8 cellular contexts compared by ENCODE assay signal in the genomic region with DNA sequence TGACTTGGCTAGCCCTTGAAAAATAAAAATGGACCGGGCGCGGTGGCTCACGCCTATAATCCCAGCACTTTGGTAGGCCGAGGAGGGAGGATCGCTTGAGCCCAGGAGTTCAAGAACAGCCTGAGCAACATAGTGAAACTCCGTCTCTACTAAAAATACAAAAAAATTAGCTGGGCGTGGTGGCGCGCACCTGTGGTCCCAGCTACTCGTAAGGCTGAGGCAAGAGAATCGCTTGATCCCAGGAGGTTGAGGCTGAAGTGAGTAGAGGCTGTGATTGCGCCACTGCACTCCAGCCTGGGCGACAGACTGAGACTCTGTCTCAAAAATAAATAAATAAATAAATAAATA. TPM values are rescaled to one million over a fixed set of nuclear protein-coding genes. Genes with fewer than 3 reads are reported as not detected.
DNase-seq lines count a peak whose midpoint lies in the region; ATAC-seq, FAIRE-seq and TF ChIP-seq lines count a peak whose summit lies in the region.
"Not testable (repeated sequence)": the region's sequence is repeated elsewhere in the genome, so short reads cannot be mapped to it uniquely, and the experiment has no call there.

No MANE protein-coding gene starts in this region.

- H3K27ac Mint-ChIP-seq in natural killer cell treated with Interleukin-12 subunit alpha and Interleukin-12 subunit beta and Interleukin-15 and Interleukin-18, amount 100 ng/mL, for 72 hours, result peak overlapping the region; percentile 78 to 93

- TF ChIP-seq POLR2A in A549 (IDR thresholded peaks at IDR 0.05; ENCODE audit: low read length), result not testable (repeated sequence)

- H3K4me2 ChIP-seq in A549, result peak overlapping the region; percentile 94

- WGBS in A549 (ENCODE audit: missing lambda C conversion rate), result 68% methylated on average over 14 of the region's 14 CpGs
- WGBS in heart right ventricle, 2 donors, result 81 to 83% methylated on average over 14 of the region's 14 CpGs

- H3K9me3 ChIP-seq in A549; RWPE2 (ENCODE audit: severe bottlenecking); heart right ventricle: not testable (repeated sequence)

- CTCF ChIA-PET in A549 (lab: Yijun Ruan, JAX), result interaction anchor here (0.6 to 3.9 kb wide), 4 partner anchors 8 to 492 kb away, joined by 3 to 33 read pairs (median 4); no protein-coding TSS in a partner anchor

- DNase-seq in A549 (ENCODE audit: low read depth in 1 of 2, low spot score in 1 of 2); RWPE2 (ENCODE audit: low spot score); brain microvascular endothelial cell; natural killer cell treated with Interleukin-12 subunit alpha and Interleukin-12 subunit beta and Interleukin-15 and Interleukin-18, amount 100 ng/mL, for 72 hours (ENCODE audit: low spot score): not testable (repeated sequence)
- peak in 1 of 2 donors; percentile 9 for DNase-seq in heart right ventricle
- DNase-seq in stimulated activated CD8-positive, alpha-beta memory T cell treated with anti-CD3 and anti-CD28 coated beads, Interleukin-4, amount 100 ng/mL, for 48 hours, result peak; percentile 31

- not testable (repeated sequence) for TF ChIP-seq CTCF in A549 (IDR thresholded peaks at IDR 0.05); RWPE2 (IDR thresholded peaks at IDR 0.05; ENCODE audit: poor library complexity, severe bottlenecking); brain microvascular endothelial cell (IDR thresholded peaks at IDR 0.05; ENCODE audit: low read depth, low read length, missing control alignments); heart right ventricle (IDR thresholded peaks at IDR 0.05)

- not testable (repeated sequence) for H3K27me3 Mint-ChIP-seq in natural killer cell treated with Interleukin-12 subunit alpha and Interleukin-12 subunit beta and Interleukin-15 and Interleukin-18, amount 100 ng/mL, for 72 hours

- peaks cover 12% of the 10 kb centered on the region for H3K36me3 Mint-ChIP-seq in natural killer cell treated with Interleukin-12 subunit alpha and Interleukin-12 subunit beta and Interleukin-15 and Interleukin-18, amount 100 ng/mL, for 72 hours

- not testable (repeated sequence) for H3K9me3 Mint-ChIP-seq in natural killer cell treated with Interleukin-12 subunit alpha and Interleukin-12 subunit beta and Interleukin-15 and Interleukin-18, amount 100 ng/mL, for 72 hours

- not testable (repeated sequence) for ATAC-seq in A549; RWPE2 (ENCODE audit: low read depth); heart right ventricle; natural killer cell treated with Interleukin-12 subunit alpha and Interleukin-12 subunit beta and Interleukin-15 and Interleukin-18, amount 100 ng/mL, for 72 hours
- ATAC-seq in GM19395 (IDR thresholded peaks at IDR 0.05; ENCODE audit: unreplicated experiment) (peak; percentile 18), HG03159 (IDR thresholded peaks at IDR 0.05; ENCODE audit: unreplicated experiment) (peak; percentile 7)

- H3K36me3 ChIP-seq in RWPE2 (ENCODE audit: low read depth) (peaks cover 32% of the 10 kb centered on the region), brain microvascular endothelial cell (replicated peaks) (peaks cover 11% of the 10 kb centered on the region), heart right ventricle (peaks cover 0 to 31% (median 14%) of the 10 kb centered on the region in 9 donors)

- H3K27me3 ChIP-seq in RWPE2 (ENCODE audit: insufficient read depth, poor library complexity, severe bottlenecking); brain microvascular endothelial cell (replicated peaks); heart right ventricle: not testable (repeated sequence)

- in situ Hi-C loops in brain microvascular endothelial cell (cut with HindIII; ENCODE audit: low pct_ligation_motif_present, low sequenced_read_pairs), result not testable (repeated sequence)

- H3K4me1 Mint-ChIP-seq in natural killer cell treated with Interleukin-12 subunit alpha and Interleukin-12 subunit beta and Interleukin-15 and Interleukin-18, amount 100 ng/mL, for 72 hours (ENCODE audit: low read depth in 2 of 2), result peaks cover 23 to 25% of the 10 kb centered on the region in 2 donors

- POLR2A ChIA-PET in A549 (lab: Yijun Ruan, JAX), result interaction anchor here (0.6 to 1.6 kb wide), 2 partner anchors 33 to 110 kb away, joined by 3 to 4 read pairs; a partner anchor contains a TSS

- H3K4me3 ChIP-seq in A549 (peak overlapping the region; percentile 94), RWPE2 (ENCODE audit: severe bottlenecking) (peak overlapping the region; percentile 75), brain microvascular endothelial cell (ENCODE audit: low read depth, low read length) (peak overlapping the region; percentile 22), heart right ventricle (peak overlapping the region in 9 of 10 donors; percentile 42 to 96 (median 76))

- intact Hi-C loops in heart right ventricle (cut with DNase I), result not testable (repeated sequence)

- H3K27ac ChIP-seq in A549 (peak overlapping the region; percentile 62 to 90), heart right ventricle (peak overlapping the region in 9 of 10 donors; percentile 32 to 89 (median 84))
- H3K27ac ChIP-seq in RWPE2 (ENCODE audit: poor library complexity, severe bottlenecking); brain microvascular endothelial cell: not testable (repeated sequence)

- not testable (repeated sequence) for TF ChIP-seq RAD21 in A549 (conservative IDR thresholded peaks at IDR 0.05 in 1 of 2, IDR thresholded peaks at IDR 0.05 in 1 of 2)

- H3K4me3 Mint-ChIP-seq in natural killer cell treated with Interleukin-12 subunit alpha and Interleukin-12 subunit beta and Interleukin-15 and Interleukin-18, amount 100 ng/mL, for 72 hours, result peak overlapping the region; percentile 93

- H3K4me1 ChIP-seq in A549 (peaks cover 18% of the 10 kb centered on the region), RWPE2 (ENCODE audit: insufficient read depth, poor library complexity, severe bottlenecking) (peaks cover 15% of the 10 kb centered on the region), heart right ventricle (peaks cover 0 to 30% (median 20%) of the 10 kb centered on the region in 9 donors)

- FAIRE-seq in A549 (lab: Jason Lieb, UNC), result not testable (repeated sequence)

- TF ChIP-seq EP300 in A549 (IDR thresholded peaks at IDR 0.05), result not testable (repeated sequence)

TF ChIP-seq in A549, 52 proteins besides CTCF, POLR2A, EP300 and RAD21:
- TF ChIP-seq CEBPB (IDR thresholded peaks at IDR 0.05), result peak; percentile 52 to 57; a peak in 3 of 4 replicates
TF ChIP-seq in A549: peak in this region for 1; not testable (repeated sequence) for 51.

RNA-seq across cellular contexts. Expression of a gene that starts 0.4 kb away (rescaled TPM):
- polyA plus RNA-seq in A549 (2011; rRNA removed) (48.6 and 64.9 TPM in 2 replicates), A549 (2017; fragmentation: RNase III; extraction: RNeasy Plus Mini Kit Qiagen cat#74134 plus additional on column Dnase treatment) (77.8 to 79.7 TPM (median 78.1 TPM) in 3 replicates), heart right ventricle (10 to 100 TPM; 52.0 to 63.9 TPM)
- polyA plus RNA-seq in A549 (2012; cell fraction: cytosol; rRNA removed), result 27.3 and 29.1 TPM in 2 replicates
- 10.4 and 19.2 TPM in 2 replicates for polyA plus RNA-seq in A549 (2012; cell fraction: nucleus; rRNA removed)
- 23.3 and 24.6 TPM in 2 replicates for polyA minus RNA-seq in A549 (2011; rRNA and poly(A)+ RNA removed)
- 100 to 1,000 TPM in 2 of 10 donors, 10 to 100 TPM in 8; 69.7 to 125 (median 86.5) TPM for total RNA-seq in heart right ventricle
- 10 to 100 TPM; 53.8 to 56.6 TPM for total RNA-seq in natural killer cell treated with Interleukin-12 subunit alpha and Interleukin-12 subunit beta and Interleukin-15 and Interleukin-18, amount 100 ng/mL, for 72 hours

Comparison
In these comparisons a context has a peak if more than half of its experiments do, and no peak if none do; other contexts are left out.
1. H3K4me3 ChIP-seq: peak in every context shown above with its lines; median percentile 94 in A549; 76 in heart right ventricle; 75 in RWPE2; 22 in brain microvascular endothelial cell.